ENCODE assay signal across 24 cellular contexts in the genomic region with DNA sequence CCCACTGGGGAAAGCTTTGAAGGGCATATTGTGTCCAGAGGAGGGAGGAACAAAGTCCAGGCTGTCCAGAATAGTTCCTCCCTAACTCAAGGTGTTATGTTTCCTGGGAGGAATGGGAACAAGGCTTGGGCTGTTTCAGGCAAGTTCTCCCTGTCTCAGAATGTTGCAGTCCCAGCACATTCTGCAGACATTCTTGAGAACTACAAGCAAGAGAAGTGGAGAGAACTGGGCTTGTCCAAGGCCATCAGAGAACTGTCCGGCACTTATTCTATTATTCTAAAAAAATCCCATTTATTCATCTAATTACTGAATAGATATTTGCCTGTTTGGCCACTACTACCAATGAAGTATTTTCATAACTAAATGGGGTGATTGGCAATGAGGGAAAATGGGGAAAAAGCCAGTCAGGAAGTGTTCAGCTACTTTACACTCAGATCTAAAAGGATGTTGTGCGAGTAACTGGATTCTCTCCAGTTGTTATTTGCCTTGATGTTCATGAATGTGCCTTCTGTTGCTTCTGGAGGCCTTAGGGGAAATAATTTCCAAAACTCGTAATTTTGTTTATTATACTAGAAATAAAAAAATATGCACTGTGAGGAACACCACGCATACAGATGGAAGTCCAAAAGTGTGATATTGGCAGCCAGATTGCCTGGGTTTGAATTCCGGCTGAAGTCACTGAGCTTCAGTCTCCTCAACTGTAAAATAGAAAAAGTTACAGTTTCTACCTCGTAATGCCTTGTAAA.
DNase-seq lines count a peak whose midpoint lies in the region; ATAC-seq and TF ChIP-seq lines count a peak whose summit lies in the region.
"Had no signal": no experiment of that assay in that cellular context is flagged by ENCODE, and none has a peak within 500 bp of the region (broad histone marks: within the 10 kb centered on the region; RNA-seq: fewer than 3 reads in every experiment).

No MANE protein-coding gene starts in this region.

- H3K18ac ChIP-seq in IMR-90 (ENCODE audit: low read depth, low read length) (peak overlapping the region; percentile 37; the same call in 1 of the 2 replicates), mesendoderm (ENCODE audit: low read length) (no peak overlapping the region)

- ATAC-seq in IMR-90 (ENCODE audit: low read depth) (no peak; the same call in 1 of the 2 replicates), gastroesophageal sphincter (peak; percentile 36)
- ATAC-seq: A549; CD8-positive, alpha-beta T cell; HCT116; SK-N-SH treated with all-trans-retinoic acid at 6 μM for 48 hours had no signal

- H3K9me3 ChIP-seq in IMR-90 (ENCODE audit: control insufficient read depth, insufficient read depth, low read length) (peaks cover 4% of the 10 kb centered on the region), gastroesophageal sphincter (peaks cover 0 to 17% (median 0%) of the 10 kb centered on the region in 3 donors), tibial artery (peaks cover 0 to 18% (median 4%) of the 10 kb centered on the region in 3 donors)

- H3K4me1 ChIP-seq in IMR-90 (ENCODE audit: control insufficient read depth, insufficient read depth, low read length) (peaks cover 3% of the 10 kb centered on the region; the same call in 1 of the 2 replicates), gastroesophageal sphincter (peaks cover 0 to 14% (median 0%) of the 10 kb centered on the region in 3 donors), mesendoderm (ENCODE audit: control insufficient read depth, low read depth, low read length) (no peaks in the 10 kb centered on the region), tibial artery (no peaks in the 10 kb centered on the region)
- H3K4me1 ChIP-seq: A549; BLaER1 treated with 17β-estradiol and CSF1 and Interleukin-3, amounts not matched to agents 10 nM and 100 nM had no signal

- no peak for TF ChIP-seq RAD21 in IMR-90 (IDR thresholded peaks at IDR 0.05; ENCODE audit: low read length)

- no peaks in the 10 kb centered on the region for H4K20me1 ChIP-seq in IMR-90 (ENCODE audit: insufficient read depth, low read length)
- H4K20me1 ChIP-seq: BLaER1 treated with 17β-estradiol and CSF1 and Interleukin-3, amounts not matched to agents 10 nM and 100 nM had no signal

- no peaks in the 10 kb centered on the region for H3K79me1 ChIP-seq in IMR-90 (ENCODE audit: low read depth in 1 of 2, low read length in 2 of 2)
- no peaks in the 10 kb centered on the region for H3K79me1 ChIP-seq in mesendoderm (ENCODE audit: low read length)

- H2AK5ac ChIP-seq in IMR-90 (ENCODE audit: low read depth, low read length) (0 out of 2 replicates have a peak overlapping the region, but pooled peaks have one; percentile 7), mesendoderm (ENCODE audit: low read length) (no peak overlapping the region)

- H3K9ac ChIP-seq in IMR-90 (ENCODE audit: low read depth, low read length) (no peak overlapping the region), mesendoderm (ENCODE audit: low read length) (no peak overlapping the region)
- H3K9ac ChIP-seq: BLaER1 treated with 17β-estradiol and CSF1 and Interleukin-3, amounts not matched to agents 10 nM and 100 nM; GM23248 had no signal

- in situ Hi-C loops in IMR-90 (cut with MboI; ENCODE audit: low sequenced_read_pairs): no loop called here

- H3K4me3 ChIP-seq in IMR-90 (ENCODE audit: insufficient read depth, low read depth, low read length) (no peak overlapping the region), gastroesophageal sphincter (no peak overlapping the region), mesendoderm (ENCODE audit: low read length) (no peak overlapping the region), tibial artery (no peak overlapping the region)
- H3K4me3 ChIP-seq: A549; BLaER1 treated with 17β-estradiol and CSF1 and Interleukin-3, amounts not matched to agents 10 nM and 100 nM; GM23248 had no signal

- no TSS peak for BruUV-seq in IMR-90 (replicated peaks; lab: Mats Ljungman, UMichigan)

- no peak overlapping the region for H4K91ac ChIP-seq in IMR-90 (ENCODE audit: insufficient read depth, low read depth, low read length)

- POLR2A ChIA-PET in IMR-90 (lab: Charles Lee; ENCODE audit: unreplicated experiment): no interaction called here
- POLR2A ChIA-PET in HEK293T (lab: Yijun Ruan, JAX): no interaction called here

- no CpG with 5 or more reads among the region's 6 CpGs for WGBS in IMR-90 (ENCODE audit: extremely low coverage in 2 of 2, insufficient read length in 1 of 2), 2 experiments
- 47 to 55% methylated on average over 6 of the region's 6 CpGs for WGBS in gastroesophageal sphincter (ENCODE audit: low coverage in 1 of 2), 2 donors
- WGBS in mesendoderm (ENCODE audit: extremely low coverage, insufficient coverage, low lambda C conversion rate): no CpG with 5 or more reads among the region's 6 CpGs

- no peak overlapping the region for H3K56ac ChIP-seq in IMR-90 (ENCODE audit: extremely low read depth, insufficient read depth, low read length)
- H3K56ac ChIP-seq in mesendoderm (ENCODE audit: low read length): no peak overlapping the region

- no peak for TF ChIP-seq CTCF in IMR-90 (conservative IDR thresholded peaks at IDR 0.05; ENCODE audit: low read depth, low read length)
- TF ChIP-seq CTCF in gastroesophageal sphincter (IDR thresholded peaks at IDR 0.05): no peak
- no peak for TF ChIP-seq CTCF in tibial artery (IDR thresholded peaks at IDR 0.05)

- H3K4me2 ChIP-seq in IMR-90 (ENCODE audit: low read depth, low read length) (no peak overlapping the region), mesendoderm (ENCODE audit: low read length) (no peak overlapping the region)
- H3K4me2 ChIP-seq: A549; BLaER1 treated with 17β-estradiol and CSF1 and Interleukin-3, amounts not matched to agents 10 nM and 100 nM had no signal

- no peak for TF ChIP-seq EP300 in gastroesophageal sphincter (IDR thresholded peaks at IDR 0.05)

- no peaks in the 10 kb centered on the region for H3K79me2 ChIP-seq in mesendoderm (ENCODE audit: control insufficient read depth, insufficient read depth, low read length)

- H3K9me1 ChIP-seq in IMR-90 (ENCODE audit: insufficient read depth, low read length): no peaks in the 10 kb centered on the region

- H4K8ac ChIP-seq in IMR-90 (ENCODE audit: low read depth in 2 of 2, low read length in 2 of 2) (no peak overlapping the region), mesendoderm (ENCODE audit: low read depth, low read length) (no peak overlapping the region)

- H3K36me3 ChIP-seq in IMR-90 (ENCODE audit: control insufficient read depth, insufficient read depth, low read length) (no peaks in the 10 kb centered on the region), gastroesophageal sphincter (no peaks in the 10 kb centered on the region), mesendoderm (ENCODE audit: control insufficient read depth, insufficient read depth, low read length) (no peaks in the 10 kb centered on the region), tibial artery (no peaks in the 10 kb centered on the region)
- H3K36me3 ChIP-seq: BLaER1 treated with 17β-estradiol and CSF1 and Interleukin-3, amounts not matched to agents 10 nM and 100 nM had no signal

- H2AFZ ChIP-seq in IMR-90 (replicated peaks; ENCODE audit: low read length, poor library complexity): no peak overlapping the region
- H2AFZ ChIP-seq: GM23248 had no signal

- H4K5ac ChIP-seq in IMR-90 (ENCODE audit: low read depth, low read length): peak overlapping the region; percentile 41; the same call in 1 of the 2 replicates
- no peak overlapping the region for H4K5ac ChIP-seq in mesendoderm (ENCODE audit: low read length)

- no peak overlapping the region for H3K14ac ChIP-seq in IMR-90 (replicated peaks; ENCODE audit: low read depth, low read length)

- no peak overlapping the region for H2BK120ac ChIP-seq in IMR-90 (ENCODE audit: low read depth, low read length)
- H2BK120ac ChIP-seq in mesendoderm (ENCODE audit: low read depth, low read length): no peak overlapping the region

- TF ChIP-seq POLR2A in IMR-90 (IDR thresholded peaks at IDR 0.05; ENCODE audit: low read depth, low read length) (no peak), gastroesophageal sphincter (IDR thresholded peaks at IDR 0.05) (no peak)

- no peak overlapping the region for H2AK9ac ChIP-seq in IMR-90 (replicated peaks; ENCODE audit: low read depth, low read length, poor library complexity)

- H2BK5ac ChIP-seq in IMR-90 (ENCODE audit: low read depth, low read length, poor library complexity, severe bottlenecking) (no peak overlapping the region), mesendoderm (ENCODE audit: low read length) (no peak overlapping the region)

- intact Hi-C loops in IMR-90 (cut with micrococcal nuclease) (loop anchor here (5.0 to 10.0 kb wide), 3 partner anchors 163 to 450 kb away; partner anchors contain the start of gene RND3), tibial artery (cut with DNase I; ENCODE audit: low total_unique reads) (no loop called here)

- H2BK15ac ChIP-seq in IMR-90 (ENCODE audit: low read depth, low read length) (no peak overlapping the region), mesendoderm (replicated peaks; ENCODE audit: low read depth) (no peak overlapping the region)

- no peak overlapping the region for H2BK20ac ChIP-seq in IMR-90 (ENCODE audit: low read depth, low read length)

- CTCF ChIA-PET in IMR-90 (lab: Yijun Ruan, JAX): no interaction called here
- CTCF ChIA-PET in HEK293T (lab: Yijun Ruan, JAX): interaction anchor here (0.6 kb wide), 1 partner anchor 22 kb away, joined by 6 read pairs; no protein-coding TSS in a partner anchor

- H3K23ac ChIP-seq in IMR-90 (ENCODE audit: low read depth, low read length) (no peak overlapping the region), mesendoderm (ENCODE audit: low read length) (no peak overlapping the region)

- no peak overlapping the region for H3K4ac ChIP-seq in IMR-90 (ENCODE audit: low read depth, low read length)
- H3K4ac ChIP-seq in mesendoderm (ENCODE audit: low read depth, low read length): peak overlapping the region; percentile 8

- DNase-seq in Ammon's horn (ENCODE audit: low spot score) (peak; percentile 11), IMR-90 (no peak), mesendoderm (no peak), NCI-H1694 (lab: John Stamatoyannopoulos, UW) (no peak), COLO668 (lab: John Stamatoyannopoulos, UW; ENCODE audit: unreplicated experiment) (no peak), HEK293T (ENCODE audit: extremely low spot score) (no peak), tibial artery (no peak)
- DNase-seq: CD8-positive, alpha-beta T cell; DMS 273 treated with DMSO at 0.1 percent for 48 hours; GDM1; GM23248; KBM-7; MV-4-11; NCI-H187; NCI-H2107; NCI-H510A; NCI-H774; OCI-M1; SIG-M5 had no signal

- no peaks in the 10 kb centered on the region for H3K27me3 ChIP-seq in IMR-90 (ENCODE audit: control insufficient read depth, insufficient read depth, low read length)
- no peaks in the 10 kb centered on the region for H3K27me3 ChIP-seq in gastroesophageal sphincter
- H3K27me3 ChIP-seq in mesendoderm (ENCODE audit: insufficient read depth, low read length, poor library complexity): no peaks in the 10 kb centered on the region
- H3K27me3 ChIP-seq in tibial artery: no peaks in the 10 kb centered on the region
- H3K27me3 ChIP-seq: BLaER1 treated with 17β-estradiol and CSF1 and Interleukin-3, amounts not matched to agents 10 nM and 100 nM had no signal

- dilution Hi-C loops in IMR-90 (cut with HindIII; ENCODE audit: low sequenced_read_pairs, unreplicated experiment): no loop called here

- no peak overlapping the region; the same call in 1 of the 2 replicates for H3K27ac ChIP-seq in IMR-90 (ENCODE audit: insufficient read depth, low read length)
- peak overlapping the region in 2 of 4 donors; percentile 25 to 30 for H3K27ac ChIP-seq in gastroesophageal sphincter
- no peak overlapping the region for H3K27ac ChIP-seq in mesendoderm (ENCODE audit: low read depth, low read length)
- H3K27ac ChIP-seq in tibial artery: no peak overlapping the region
- H3K27ac ChIP-seq: A549; BLaER1 treated with 17β-estradiol and CSF1 and Interleukin-3, amounts not matched to agents 10 nM and 100 nM; GM23248 had no signal
